22 cellular contexts compared by ENCODE assay signal in genomic region chr9:29625292-29625731, GRCh38.
DNase-seq lines count a peak whose midpoint lies in the region; ATAC-seq and TF ChIP-seq lines count a peak whose summit lies in the region.
"Had no signal": no experiment of that assay in that cellular context is flagged by ENCODE, and none has a peak within 500 bp of the region (broad histone marks: within the 10 kb centered on the region; RNA-seq: fewer than 3 reads in every experiment).

No MANE protein-coding gene starts in this region.

- no peaks in the 10 kb centered on the region for H3K36me3 Mint-ChIP-seq in HFFc6 (ENCODE audit: low read depth)
- H3K36me3 Mint-ChIP-seq in stimulated activated naive B cell treated with anti-CD40 and anti-IgM and Interleukin-4, amounts not matched to agents 10 μg/mL and 1 μg/mL and 100 μg/mL, for 72 hours, result no peaks in the 10 kb centered on the region

- H3K27me3 Mint-ChIP-seq in HFFc6 (ENCODE audit: insufficient read depth), result no peaks in the 10 kb centered on the region; the same call in 1 of the 2 replicates
- no peaks in the 10 kb centered on the region for H3K27me3 Mint-ChIP-seq in stimulated activated naive B cell treated with anti-CD40 and anti-IgM and Interleukin-4, amounts not matched to agents 10 μg/mL and 1 μg/mL and 100 μg/mL, for 72 hours
- H3K27me3 Mint-ChIP-seq: activated CD4-positive, alpha-beta T cell treated with anti-CD3 and anti-CD28 coated beads for 36 hours; activated T-helper 17 cell treated with anti-CD3 and anti-CD28 coated beads, Interleukin-2, amount 50 U/mL, for 72 hours; stimulated activated naive CD8-positive, alpha-beta T cell treated with anti-CD3 and anti-CD28 coated beads, Interleukin-15, Interleukin-2, amounts not matched to agents 100 ng/mL and 50 ng/mL, for 24 hours had no signal

- no peak overlapping the region for H3K4me3 Mint-ChIP-seq in HFFc6
- no peak overlapping the region for H3K4me3 Mint-ChIP-seq in stimulated activated naive B cell treated with anti-CD40 and anti-IgM and Interleukin-4, amounts not matched to agents 10 μg/mL and 1 μg/mL and 100 μg/mL, for 72 hours
- H3K4me3 Mint-ChIP-seq: activated CD4-positive, alpha-beta T cell treated with anti-CD3 and anti-CD28 coated beads for 36 hours; activated T-helper 17 cell treated with anti-CD3 and anti-CD28 coated beads, Interleukin-2, amount 50 U/mL, for 72 hours; immature natural killer cell; stimulated activated naive CD8-positive, alpha-beta T cell treated with anti-CD3 and anti-CD28 coated beads, Interleukin-15, Interleukin-2, amounts not matched to agents 100 ng/mL and 50 ng/mL, for 24 hours had no signal

- ATAC-seq in stimulated activated naive B cell treated with anti-CD40 and anti-IgM and Interleukin-4, amounts not matched to agents 10 μg/mL and 1 μg/mL and 100 μg/mL, for 72 hours (replicated peaks), result no peak
- ATAC-seq in GM18907 (IDR thresholded peaks at IDR 0.05; ENCODE audit: unreplicated experiment), result no peak
- ATAC-seq: activated CD4-positive, alpha-beta T cell treated with anti-CD3 and anti-CD28 coated beads for 36 hours; activated T-helper 17 cell treated with anti-CD3 and anti-CD28 coated beads, Interleukin-2, amount 50 U/mL, for 72 hours; esophagus mucosa; pancreas had no signal

- peak; percentile 54 for DNase-seq in HFFc6
- peak; percentile 5 for DNase-seq in RPMI7951 (ENCODE audit: low read depth)
- peak; percentile 29 for DNase-seq in foreskin melanocyte
- DNase-seq in skeletal muscle cell (ENCODE audit: low read depth), result peak; percentile 65
- DNase-seq in stimulated activated naive B cell treated with anti-CD40 and anti-IgM and Interleukin-4, amounts not matched to agents 10 μg/mL and 1 μg/mL and 100 μg/mL, for 72 hours, result no peak
- no peak for DNase-seq in retina
- DNase-seq: activated CD4-positive, alpha-beta T cell treated with anti-CD3 and anti-CD28 coated beads for 36 hours; BE2C; COR-L47; head of caudate nucleus; immature natural killer cell; MG63; NCI-H1436 treated with DMSO at 0.1 percent for 48 hours; NCI-H446 treated with DMSO at 0.1 percent for 48 hours; pancreas; stimulated activated CD4-positive, alpha-beta T cell treated with anti-CD3 and anti-CD28 coated beads, Interleukin-2, amount 100 ng/mL, for 24 hours; SW 1271; transverse colon had no signal

- TF ChIP-seq CTCF in HFFc6 (IDR thresholded peaks at IDR 0.05), result no peak

- H3K4me1 Mint-ChIP-seq in HFFc6 (ENCODE audit: low read depth), result peaks cover 24% of the 10 kb centered on the region; the same call in 1 of the 2 replicates
- no peaks in the 10 kb centered on the region for H3K4me1 Mint-ChIP-seq in stimulated activated naive B cell treated with anti-CD40 and anti-IgM and Interleukin-4, amounts not matched to agents 10 μg/mL and 1 μg/mL and 100 μg/mL, for 72 hours
- H3K4me1 Mint-ChIP-seq: activated CD4-positive, alpha-beta T cell treated with anti-CD3 and anti-CD28 coated beads for 36 hours; activated T-helper 17 cell treated with anti-CD3 and anti-CD28 coated beads, Interleukin-2, amount 50 U/mL, for 72 hours; immature natural killer cell had no signal

- H3K27ac Mint-ChIP-seq in HFFc6, result peak overlapping the region; percentile 2; the same call in 1 of the 2 replicates
- no peak overlapping the region for H3K27ac Mint-ChIP-seq in stimulated activated naive B cell treated with anti-CD40 and anti-IgM and Interleukin-4, amounts not matched to agents 10 μg/mL and 1 μg/mL and 100 μg/mL, for 72 hours
- H3K27ac Mint-ChIP-seq: activated CD4-positive, alpha-beta T cell treated with anti-CD3 and anti-CD28 coated beads for 36 hours; activated T-helper 17 cell treated with anti-CD3 and anti-CD28 coated beads, Interleukin-2, amount 50 U/mL, for 72 hours; immature natural killer cell; stimulated activated naive CD8-positive, alpha-beta T cell treated with anti-CD3 and anti-CD28 coated beads, Interleukin-15, Interleukin-2, amounts not matched to agents 100 ng/mL and 50 ng/mL, for 24 hours had no signal

- peaks cover under 1% of the 10 kb centered on the region; the same call in 1 of the 2 replicates for H3K9me3 Mint-ChIP-seq in HFFc6
- peaks cover 7 to 8% of the 10 kb centered on the region in 2 donors for H3K9me3 Mint-ChIP-seq in stimulated activated naive B cell treated with anti-CD40 and anti-IgM and Interleukin-4, amounts not matched to agents 10 μg/mL and 1 μg/mL and 100 μg/mL, for 72 hours

- H3K4me3 ChIP-seq in skeletal muscle cell (ENCODE audit: low read depth, low read length), result no peak overlapping the region
- H3K4me3 ChIP-seq: MG63, pancreas, transverse colon had no signal

Comparison
In these comparisons a context has a peak if more than half of its experiments do, and no peak if none do; other contexts are left out.
1. DNase-seq: peak in HFFc6 (single experiment), RPMI7951 (single experiment), foreskin melanocyte (single experiment) and skeletal muscle cell (single experiment); none in stimulated activated naive B cell treated with anti-CD40 and anti-IgM and Interleukin-4, amounts not matched to agents 10 μg/mL and 1 μg/mL and 100 μg/mL, for 72 hours (single experiment) and retina (single experiment).